ENCODE assay signal across 1 cellular context in genomic region chr3:124700880-124701684, GRCh38.
TF ChIP-seq lines count a peak whose summit lies in the region.

No MANE protein-coding gene starts in this region.

TF ChIP-seq in HepG2, 621 proteins besides CTCF, POLR2A, EP300 and RAD21 (continued from another document and continues in another):
- TF ChIP-seq, protein P1, sequence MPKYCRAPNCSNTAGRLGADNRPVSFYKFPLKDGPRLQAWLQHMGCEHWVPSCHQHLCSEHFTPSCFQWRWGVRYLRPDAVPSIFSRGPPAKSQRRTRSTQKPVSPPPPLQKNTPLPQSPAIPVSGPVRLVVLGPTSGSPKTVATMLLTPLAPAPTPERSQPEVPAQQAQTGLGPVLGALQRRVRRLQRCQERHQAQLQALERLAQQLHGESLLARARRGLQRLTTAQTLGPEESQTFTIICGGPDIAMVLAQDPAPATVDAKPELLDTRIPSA (CRISPR knock-in tag; IDR thresholded peaks at IDR 0.05; ENCODE audit: borderline replicate concordance) = no peak
- no peak; the same call in 1 of the 2 replicates for TF ChIP-seq SP140L (CRISPR knock-in tag; IDR thresholded peaks at IDR 0.05; ENCODE audit: borderline replicate concordance)
- no peak for TF ChIP-seq GTF2F1 (IDR thresholded peaks at IDR 0.05; ENCODE audit: low read length)
- no peak for TF ChIP-seq ZNF703 (CRISPR knock-in tag; IDR thresholded peaks at IDR 0.05; ENCODE audit: borderline replicate concordance)
- TF ChIP-seq, protein P2, sequence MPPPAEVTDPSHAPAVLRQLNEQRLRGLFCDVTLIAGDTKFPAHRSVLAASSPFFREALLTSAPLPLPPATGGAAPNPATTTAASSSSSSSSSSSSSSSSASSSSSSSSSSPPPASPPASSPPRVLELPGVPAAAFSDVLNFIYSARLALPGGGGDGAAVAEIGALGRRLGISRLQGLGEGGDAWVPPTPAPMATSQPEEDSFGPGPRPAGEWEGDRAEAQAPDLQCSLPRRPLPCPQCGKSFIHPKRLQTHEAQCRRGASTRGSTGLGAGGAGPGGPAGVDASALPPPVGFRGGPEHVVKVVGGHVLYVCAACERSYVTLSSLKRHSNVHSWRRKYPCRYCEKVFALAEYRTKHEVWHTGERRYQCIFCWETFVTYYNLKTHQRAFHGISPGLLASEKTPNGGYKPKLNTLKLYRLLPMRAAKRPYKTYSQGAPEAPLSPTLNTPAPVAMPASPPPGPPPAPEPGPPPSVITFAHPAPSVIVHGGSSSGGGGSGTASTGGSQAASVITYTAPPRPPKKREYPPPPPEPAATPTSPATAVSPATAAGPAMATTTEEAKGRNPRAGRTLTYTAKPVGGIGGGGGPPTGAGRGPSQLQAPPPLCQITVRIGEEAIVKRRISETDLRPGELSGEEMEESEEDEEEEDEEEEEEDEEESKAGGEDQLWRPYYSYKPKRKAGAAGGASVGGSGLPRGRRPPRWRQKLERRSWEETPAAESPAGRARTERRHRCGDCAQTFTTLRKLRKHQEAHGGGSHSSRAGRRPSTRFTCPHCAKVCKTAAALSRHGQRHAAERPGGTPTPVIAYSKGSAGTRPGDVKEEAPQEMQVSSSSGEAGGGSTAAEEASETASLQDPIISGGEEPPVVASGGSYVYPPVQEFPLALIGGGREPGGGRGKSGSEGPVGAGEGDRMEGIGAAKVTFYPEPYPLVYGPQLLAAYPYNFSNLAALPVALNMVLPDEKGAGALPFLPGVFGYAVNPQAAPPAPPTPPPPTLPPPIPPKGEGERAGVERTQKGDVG (CRISPR knock-in tag; IDR thresholded peaks at IDR 0.05; ENCODE audit: borderline replicate concordance) = peak; percentile 91; the same call in 1 of the 2 replicates
- no peak for TF ChIP-seq PHB2 (IDR thresholded peaks at IDR 0.05; ENCODE audit: partially characterized antibody)
- TF ChIP-seq ZBTB7A (CRISPR knock-in tag; IDR thresholded peaks at IDR 0.05) = no peak; the same call in 1 of the 2 replicates
- TF ChIP-seq, protein P3, sequence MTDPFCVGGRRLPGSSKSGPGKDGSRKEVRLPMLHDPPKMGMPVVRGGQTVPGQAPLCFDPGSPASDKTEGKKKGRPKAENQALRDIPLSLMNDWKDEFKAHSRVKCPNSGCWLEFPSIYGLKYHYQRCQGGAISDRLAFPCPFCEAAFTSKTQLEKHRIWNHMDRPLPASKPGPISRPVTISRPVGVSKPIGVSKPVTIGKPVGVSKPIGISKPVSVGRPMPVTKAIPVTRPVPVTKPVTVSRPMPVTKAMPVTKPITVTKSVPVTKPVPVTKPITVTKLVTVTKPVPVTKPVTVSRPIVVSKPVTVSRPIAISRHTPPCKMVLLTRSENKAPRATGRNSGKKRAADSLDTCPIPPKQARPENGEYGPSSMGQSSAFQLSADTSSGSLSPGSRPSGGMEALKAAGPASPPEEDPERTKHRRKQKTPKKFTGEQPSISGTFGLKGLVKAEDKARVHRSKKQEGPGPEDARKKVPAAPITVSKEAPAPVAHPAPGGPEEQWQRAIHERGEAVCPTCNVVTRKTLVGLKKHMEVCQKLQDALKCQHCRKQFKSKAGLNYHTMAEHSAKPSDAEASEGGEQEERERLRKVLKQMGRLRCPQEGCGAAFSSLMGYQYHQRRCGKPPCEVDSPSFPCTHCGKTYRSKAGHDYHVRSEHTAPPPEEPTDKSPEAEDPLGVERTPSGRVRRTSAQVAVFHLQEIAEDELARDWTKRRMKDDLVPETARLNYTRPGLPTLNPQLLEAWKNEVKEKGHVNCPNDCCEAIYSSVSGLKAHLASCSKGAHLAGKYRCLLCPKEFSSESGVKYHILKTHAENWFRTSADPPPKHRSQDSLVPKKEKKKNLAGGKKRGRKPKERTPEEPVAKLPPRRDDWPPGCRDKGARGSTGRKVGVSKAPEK (CRISPR knock-in tag; IDR thresholded peaks at IDR 0.05; ENCODE audit: borderline replicate concordance) = no peak
- TF ChIP-seq STAT5B (CRISPR knock-in tag; IDR thresholded peaks at IDR 0.05) = no peak
- TF ChIP-seq, protein P4, sequence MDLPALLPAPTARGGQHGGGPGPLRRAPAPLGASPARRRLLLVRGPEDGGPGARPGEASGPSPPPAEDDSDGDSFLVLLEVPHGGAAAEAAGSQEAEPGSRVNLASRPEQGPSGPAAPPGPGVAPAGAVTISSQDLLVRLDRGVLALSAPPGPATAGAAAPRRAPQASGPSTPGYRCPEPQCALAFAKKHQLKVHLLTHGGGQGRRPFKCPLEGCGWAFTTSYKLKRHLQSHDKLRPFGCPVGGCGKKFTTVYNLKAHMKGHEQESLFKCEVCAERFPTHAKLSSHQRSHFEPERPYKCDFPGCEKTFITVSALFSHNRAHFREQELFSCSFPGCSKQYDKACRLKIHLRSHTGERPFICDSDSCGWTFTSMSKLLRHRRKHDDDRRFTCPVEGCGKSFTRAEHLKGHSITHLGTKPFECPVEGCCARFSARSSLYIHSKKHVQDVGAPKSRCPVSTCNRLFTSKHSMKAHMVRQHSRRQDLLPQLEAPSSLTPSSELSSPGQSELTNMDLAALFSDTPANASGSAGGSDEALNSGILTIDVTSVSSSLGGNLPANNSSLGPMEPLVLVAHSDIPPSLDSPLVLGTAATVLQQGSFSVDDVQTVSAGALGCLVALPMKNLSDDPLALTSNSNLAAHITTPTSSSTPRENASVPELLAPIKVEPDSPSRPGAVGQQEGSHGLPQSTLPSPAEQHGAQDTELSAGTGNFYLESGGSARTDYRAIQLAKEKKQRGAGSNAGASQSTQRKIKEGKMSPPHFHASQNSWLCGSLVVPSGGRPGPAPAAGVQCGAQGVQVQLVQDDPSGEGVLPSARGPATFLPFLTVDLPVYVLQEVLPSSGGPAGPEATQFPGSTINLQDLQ (CRISPR knock-in tag; IDR thresholded peaks at IDR 0.05) = no peak
- peak; percentile 39; the same call in 1 of the 2 replicates for TF ChIP-seq HBP1 (CRISPR knock-in tag; IDR thresholded peaks at IDR 0.05; ENCODE audit: low read depth)
- no peak for TF ChIP-seq SUZ12 (IDR thresholded peaks at IDR 0.05; ENCODE audit: low read depth, low read length)
- TF ChIP-seq SATB2 (CRISPR knock-in tag; IDR thresholded peaks at IDR 0.05) = no peak
- peak; percentile 94 for TF ChIP-seq GATAD2A (CRISPR knock-in tag; IDR thresholded peaks at IDR 0.05)
- 0 out of 2 replicates have a peak, but pooled peaks have one; percentile 50 for TF ChIP-seq ZC3H13 (CRISPR knock-in tag; IDR thresholded peaks at IDR 0.05)
- no peak for TF ChIP-seq MLLT10 (CRISPR knock-in tag; IDR thresholded peaks at IDR 0.05)
- TF ChIP-seq, protein P5, sequence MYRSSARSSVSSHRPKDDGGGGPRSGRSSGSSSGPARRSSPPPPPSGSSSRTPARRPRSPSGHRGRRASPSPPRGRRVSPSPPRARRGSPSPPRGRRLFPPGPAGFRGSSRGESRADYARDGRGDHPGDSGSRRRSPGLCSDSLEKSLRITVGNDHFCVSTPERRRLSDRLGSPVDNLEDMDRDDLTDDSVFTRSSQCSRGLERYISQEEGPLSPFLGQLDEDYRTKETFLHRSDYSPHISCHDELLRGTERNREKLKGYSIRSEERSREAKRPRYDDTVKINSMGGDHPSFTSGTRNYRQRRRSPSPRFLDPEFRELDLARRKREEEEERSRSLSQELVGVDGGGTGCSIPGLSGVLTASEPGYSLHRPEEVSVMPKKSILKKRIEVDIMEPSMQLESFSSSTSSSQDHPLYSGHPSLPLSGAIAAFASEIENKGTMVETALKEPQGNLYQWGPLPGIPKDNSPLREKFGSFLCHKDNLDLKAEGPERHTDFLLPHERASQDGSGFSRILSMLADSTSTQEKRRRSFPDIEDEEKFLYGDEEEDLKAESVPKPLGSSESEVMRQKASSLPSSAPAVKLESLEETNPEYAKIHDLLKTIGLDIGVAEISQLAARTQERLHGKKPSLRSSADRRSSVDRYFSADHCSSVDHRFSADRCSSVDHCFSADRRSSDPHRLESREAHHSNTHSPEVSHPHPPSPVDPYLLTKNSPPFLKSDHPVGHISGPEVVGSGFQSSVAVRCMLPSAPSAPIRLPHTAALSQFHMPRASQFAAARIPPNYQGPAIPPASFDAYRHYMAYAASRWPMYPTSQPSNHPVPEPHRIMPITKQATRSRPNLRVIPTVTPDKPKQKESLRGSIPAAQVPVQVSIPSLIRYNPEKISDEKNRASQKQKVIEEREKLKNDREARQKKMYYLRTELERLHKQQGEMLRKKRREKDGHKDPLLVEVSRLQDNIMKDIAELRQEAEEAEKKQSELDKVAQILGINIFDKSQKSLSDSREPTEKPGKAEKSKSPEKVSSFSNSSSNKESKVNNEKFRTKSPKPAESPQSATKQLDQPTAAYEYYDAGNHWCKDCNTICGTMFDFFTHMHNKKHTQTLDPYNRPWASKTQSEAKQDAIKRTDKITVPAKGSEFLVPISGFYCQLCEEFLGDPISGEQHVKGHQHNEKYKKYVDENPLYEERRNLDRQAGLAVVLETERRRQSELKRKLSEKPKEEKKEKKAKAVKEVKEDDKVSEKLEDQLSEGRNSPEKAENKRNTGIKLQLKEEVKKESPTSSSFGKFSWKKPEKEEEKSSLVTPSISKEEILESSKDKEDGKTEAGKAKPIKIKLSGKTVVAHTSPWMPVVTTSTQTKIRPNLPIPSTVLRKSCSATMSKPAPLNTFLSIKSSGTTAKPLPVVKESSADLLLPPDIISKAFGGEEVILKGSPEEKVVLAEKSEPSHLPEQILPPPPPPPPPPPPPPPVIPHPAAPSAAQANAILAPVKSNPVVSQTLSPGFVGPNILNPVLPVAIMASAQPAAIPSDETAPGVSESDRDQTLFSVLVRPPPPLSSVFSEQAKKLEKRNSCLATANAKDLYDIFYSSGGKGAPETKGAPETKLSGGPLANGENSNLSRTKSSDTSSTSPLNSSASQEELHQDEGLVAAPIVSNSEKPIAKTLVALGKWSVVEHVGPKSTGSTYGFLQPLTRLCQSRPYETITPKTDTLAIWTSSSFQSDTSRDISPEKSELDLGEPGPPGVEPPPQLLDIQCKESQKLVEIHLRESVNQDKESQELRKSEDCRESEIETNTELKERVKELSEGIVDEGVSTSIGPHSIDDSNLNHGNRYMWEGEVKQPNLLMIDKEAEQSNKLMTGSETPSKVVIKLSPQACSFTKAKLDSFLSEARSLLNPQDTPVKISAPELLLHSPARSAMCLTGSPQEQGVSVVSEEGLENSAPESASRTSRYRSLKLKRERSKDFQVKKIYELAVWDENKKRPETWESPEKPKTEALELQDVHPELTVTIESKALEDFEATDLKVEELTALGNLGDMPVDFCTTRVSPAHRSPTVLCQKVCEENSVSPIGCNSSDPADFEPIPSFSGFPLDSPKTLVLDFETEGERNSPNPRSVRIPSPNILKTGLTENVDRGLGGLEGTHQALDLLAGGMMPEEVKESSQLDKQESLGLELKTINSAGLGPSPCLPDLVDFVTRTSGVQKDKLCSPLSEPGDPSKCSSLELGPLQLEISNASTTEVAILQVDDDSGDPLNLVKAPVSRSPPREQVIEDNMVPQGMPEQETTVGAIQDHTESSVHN (CRISPR knock-in tag; IDR thresholded peaks at IDR 0.05) = no peak
- peak; percentile 80; the same call in 1 of the 2 replicates for TF ChIP-seq ZNF205 (CRISPR knock-in tag; IDR thresholded peaks at IDR 0.05)
- TF ChIP-seq, protein P6, sequence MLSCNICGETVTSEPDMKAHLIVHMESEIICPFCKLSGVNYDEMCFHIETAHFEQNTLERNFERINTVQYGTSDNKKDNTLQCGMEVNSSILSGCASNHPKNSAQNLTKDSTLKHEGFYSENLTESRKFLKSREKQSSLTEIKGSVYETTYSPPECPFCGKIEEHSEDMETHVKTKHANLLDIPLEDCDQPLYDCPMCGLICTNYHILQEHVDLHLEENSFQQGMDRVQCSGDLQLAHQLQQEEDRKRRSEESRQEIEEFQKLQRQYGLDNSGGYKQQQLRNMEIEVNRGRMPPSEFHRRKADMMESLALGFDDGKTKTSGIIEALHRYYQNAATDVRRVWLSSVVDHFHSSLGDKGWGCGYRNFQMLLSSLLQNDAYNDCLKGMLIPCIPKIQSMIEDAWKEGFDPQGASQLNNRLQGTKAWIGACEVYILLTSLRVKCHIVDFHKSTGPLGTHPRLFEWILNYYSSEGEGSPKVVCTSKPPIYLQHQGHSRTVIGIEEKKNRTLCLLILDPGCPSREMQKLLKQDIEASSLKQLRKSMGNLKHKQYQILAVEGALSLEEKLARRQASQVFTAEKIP (CRISPR knock-in tag; IDR thresholded peaks at IDR 0.05; ENCODE audit: borderline replicate concordance) = no peak
- TF ChIP-seq, protein P7, sequence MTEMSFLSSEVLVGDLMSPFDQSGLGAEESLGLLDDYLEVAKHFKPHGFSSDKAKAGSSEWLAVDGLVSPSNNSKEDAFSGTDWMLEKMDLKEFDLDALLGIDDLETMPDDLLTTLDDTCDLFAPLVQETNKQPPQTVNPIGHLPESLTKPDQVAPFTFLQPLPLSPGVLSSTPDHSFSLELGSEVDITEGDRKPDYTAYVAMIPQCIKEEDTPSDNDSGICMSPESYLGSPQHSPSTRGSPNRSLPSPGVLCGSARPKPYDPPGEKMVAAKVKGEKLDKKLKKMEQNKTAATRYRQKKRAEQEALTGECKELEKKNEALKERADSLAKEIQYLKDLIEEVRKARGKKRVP (CRISPR knock-in tag; IDR thresholded peaks at IDR 0.05) = peak in 1 of 2 experiments; percentile 67; a peak in 2 of 4 replicates
- TF ChIP-seq JARID2 (CRISPR knock-in tag; IDR thresholded peaks at IDR 0.05; ENCODE audit: insufficient replicate concordance) = no peak
- no peak for TF ChIP-seq MEF2D (CRISPR knock-in tag; IDR thresholded peaks at IDR 0.05)
- TF ChIP-seq, protein P8, sequence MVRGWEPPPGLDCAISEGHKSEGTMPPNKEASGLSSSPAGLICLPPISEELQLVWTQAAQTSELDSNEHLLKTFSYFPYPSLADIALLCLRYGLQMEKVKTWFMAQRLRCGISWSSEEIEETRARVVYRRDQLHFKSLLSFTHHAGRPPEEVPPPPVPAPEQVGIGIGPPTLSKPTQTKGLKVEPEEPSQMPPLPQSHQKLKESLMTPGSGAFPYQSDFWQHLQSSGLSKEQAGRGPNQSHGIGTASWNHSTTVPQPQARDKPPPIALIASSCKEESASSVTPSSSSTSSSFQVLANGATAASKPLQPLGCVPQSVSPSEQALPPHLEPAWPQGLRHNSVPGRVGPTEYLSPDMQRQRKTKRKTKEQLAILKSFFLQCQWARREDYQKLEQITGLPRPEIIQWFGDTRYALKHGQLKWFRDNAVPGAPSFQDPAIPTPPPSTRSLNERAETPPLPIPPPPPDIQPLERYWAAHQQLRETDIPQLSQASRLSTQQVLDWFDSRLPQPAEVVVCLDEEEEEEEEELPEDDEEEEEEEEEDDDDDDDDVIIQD (CRISPR knock-in tag; IDR thresholded peaks at IDR 0.05; ENCODE audit: low read depth) = peak; percentile 90
- TF ChIP-seq POGZ (CRISPR knock-in tag; IDR thresholded peaks at IDR 0.05) = peak; percentile 92
- peak; percentile 43; the same call in 1 of the 2 replicates for TF ChIP-seq NR2F2 (IDR thresholded peaks at IDR 0.05; ENCODE audit: borderline replicate concordance, low read depth)
- no peak for TF ChIP-seq PAF1 (CRISPR knock-in tag; IDR thresholded peaks at IDR 0.05)
